In the genomic region with DNA sequence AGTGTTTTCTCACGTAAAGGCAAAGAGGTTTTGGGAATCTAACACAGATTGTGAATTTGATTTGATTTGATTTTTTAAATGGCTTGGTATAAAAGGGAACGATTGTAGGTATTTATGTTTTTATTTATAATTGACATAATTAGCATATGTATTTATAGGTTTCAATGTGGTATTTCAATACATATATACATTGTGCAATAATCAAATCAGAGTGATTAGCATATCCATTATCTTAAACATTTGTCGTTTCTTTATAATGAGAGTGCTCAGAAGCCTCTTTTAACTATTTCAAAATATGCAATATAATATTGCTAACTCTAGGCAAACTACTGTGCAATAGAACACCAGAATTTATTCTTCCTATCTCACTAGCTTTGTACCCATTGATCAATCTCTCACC, we compare ENCODE assay signal across 3 cellular contexts.
TF ChIP-seq lines count a peak whose summit lies in the region.

No MANE protein-coding gene starts in this region.

TF ChIP-seq in HepG2, 621 proteins besides CTCF, POLR2A, EP300 and RAD21:
- no peak for TF ChIP-seq ZFY (CRISPR knock-in tag; IDR thresholded peaks at IDR 0.05)
- peak; percentile 27; the same call in 1 of the 2 replicates for TF ChIP-seq CEBPB (IDR thresholded peaks at IDR 0.05; ENCODE audit: borderline replicate concordance, low read depth, low read length)
TF ChIP-seq in HepG2: peak in this region for 1.

TF ChIP-seq in IMR-90, 13 proteins besides CTCF, POLR2A, EP300 and RAD21:
- TF ChIP-seq FOS (IDR thresholded peaks at IDR 0.05; ENCODE audit: low read depth, low read length), result no peak
- TF ChIP-seq CEBPB (IDR thresholded peaks at IDR 0.05; ENCODE audit: low read depth, low read length), result 0 out of 2 replicates have a peak, but pooled peaks have one; percentile 61

TF ChIP-seq in K562, 482 proteins besides CTCF, POLR2A, EP300 and RAD21:
- TF ChIP-seq CEBPG (CRISPR knock-in tag; IDR thresholded peaks at IDR 0.05) (no peak), CEBPG (tag; conservative IDR thresholded peaks at IDR 0.05 in 1 of 2, IDR thresholded peaks at IDR 0.05 in 1 of 2) (peak in 1 of 2 experiments; percentile 69; a peak in 2 of 4 replicates), CEBPB (tag; IDR thresholded peaks at IDR 0.05) (peak; percentile 61)
- TF ChIP-seq, protein P1, sequence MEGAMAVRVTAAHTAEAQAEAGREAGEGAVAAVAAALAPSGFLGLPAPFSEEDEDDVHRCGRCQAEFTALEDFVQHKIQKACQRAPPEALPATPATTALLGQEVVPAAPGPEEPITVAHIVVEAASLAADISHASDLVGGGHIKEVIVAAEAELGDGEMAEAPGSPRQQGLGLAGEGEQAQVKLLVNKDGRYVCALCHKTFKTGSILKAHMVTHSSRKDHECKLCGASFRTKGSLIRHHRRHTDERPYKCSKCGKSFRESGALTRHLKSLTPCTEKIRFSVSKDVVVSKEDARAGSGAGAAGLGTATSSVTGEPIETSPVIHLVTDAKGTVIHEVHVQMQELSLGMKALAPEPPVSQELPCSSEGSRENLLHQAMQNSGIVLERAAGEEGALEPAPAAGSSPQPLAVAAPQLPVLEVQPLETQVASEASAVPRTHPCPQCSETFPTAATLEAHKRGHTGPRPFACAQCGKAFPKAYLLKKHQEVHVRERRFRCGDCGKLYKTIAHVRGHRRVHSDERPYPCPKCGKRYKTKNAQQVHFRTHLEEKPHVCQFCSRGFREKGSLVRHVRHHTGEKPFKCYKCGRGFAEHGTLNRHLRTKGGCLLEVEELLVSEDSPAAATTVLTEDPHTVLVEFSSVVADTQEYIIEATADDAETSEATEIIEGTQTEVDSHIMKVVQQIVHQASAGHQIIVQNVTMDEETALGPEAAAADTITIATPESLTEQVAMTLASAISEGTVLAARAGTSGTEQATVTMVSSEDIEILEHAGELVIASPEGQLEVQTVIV (CRISPR knock-in tag; IDR thresholded peaks at IDR 0.05; ENCODE audit: borderline replicate concordance), result no peak
